8 cellular contexts compared by ENCODE assay signal in the genomic region with DNA sequence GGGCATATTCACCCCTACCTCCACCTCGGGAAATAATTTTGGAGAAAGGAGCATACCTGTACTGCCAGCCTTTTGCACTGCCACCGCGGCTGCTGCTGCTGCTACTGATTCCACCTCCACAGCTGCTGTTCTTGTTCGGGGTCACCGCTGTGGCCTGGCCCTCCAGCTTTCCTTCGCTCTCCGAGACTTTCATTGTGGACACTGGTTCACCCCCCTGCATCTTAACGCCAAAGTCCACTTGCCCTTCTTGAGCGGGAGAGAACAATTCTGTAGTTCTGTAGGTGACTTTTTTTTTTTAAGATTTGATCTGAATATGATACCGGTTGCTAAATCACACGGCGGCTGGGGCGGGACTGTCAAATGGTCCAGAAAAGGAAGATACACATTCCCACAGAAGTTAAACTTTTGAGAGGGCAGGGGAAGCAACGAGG. TPM values are rescaled to one million over a fixed set of nuclear protein-coding genes. Genes with fewer than 3 reads are reported as not detected.
A peak's percentile ranks its signal among the peaks of the same experiment; 100 is the strongest.
DNase-seq lines count a peak whose midpoint lies in the region; ATAC-seq, FAIRE-seq and TF ChIP-seq lines count a peak whose summit lies in the region.

No MANE protein-coding gene starts in this region.

- H3K27ac ChIP-seq in VCaP (peak overlapping the region; percentile 85), pancreas (peak overlapping the region; percentile 87 to 95 (median 90))

- CTCF ChIA-PET in GM10248 (lab: Yijun Ruan, JAX), result interaction anchor here (0.7 to 1.3 kb wide), 4 partner anchors 9 to 172 kb away, joined by 3 to 12 read pairs (median 4); no protein-coding TSS in a partner anchor

- peak; percentile 6 to 20 (median 8) for ATAC-seq in pancreas
- no peak for ATAC-seq in GM18505 (IDR thresholded peaks at IDR 0.05; ENCODE audit: unreplicated experiment)

- H3K36me3 ChIP-seq in pancreas, result no peaks in the 10 kb centered on the region

- H3K4me3 ChIP-seq in fibroblast of pulmonary artery (replicated peaks; ENCODE audit: low read depth, low read length) (peak overlapping the region; percentile 75), pancreas (peak overlapping the region; percentile 62 to 88 (median 76))

- TF ChIP-seq CTCF in VCaP (conservative IDR thresholded peaks at IDR 0.05), result no peak
- TF ChIP-seq CTCF in fibroblast of pulmonary artery (IDR thresholded peaks at IDR 0.05; ENCODE audit: low read length, missing control alignments), result no peak
- no peak for TF ChIP-seq CTCF in pancreas (IDR thresholded peaks at IDR 0.05)
- no peak for TF ChIP-seq CTCF in GM10248 (IDR thresholded peaks at IDR 0.05; ENCODE audit: control extremely low read depth, extremely low read depth, low read depth, missing control alignments)

- DNase-seq in activated T-cell treated with anti-CD3 and anti-CD28 coated beads for 48 hours (ENCODE audit: low read depth) (peak; percentile 9), activated T-cell treated with anti-CD3 and anti-CD28 coated beads for 4 hours (no peak), fibroblast of pulmonary artery (ENCODE audit: low read depth) (no peak), pancreas (peak in 4 of 6 donors; percentile 19 to 63 (median 32)), NK-92 (lab: John Stamatoyannopoulos, UW; ENCODE audit: unreplicated experiment) (no peak), GM10248 (ENCODE audit: extremely low spot score) (no peak)

- no peaks in the 10 kb centered on the region for H3K27me3 ChIP-seq in pancreas

- intact Hi-C loops in pancreas (cut with DNase I), result no loop called here

- 0% methylated on average over 14 of the region's 14 CpGs for WGBS in pancreas, 2 donors

- TF ChIP-seq POLR2A in GM18505 (IDR thresholded peaks at IDR 0.05; ENCODE audit: borderline replicate concordance, extremely low read depth, insufficient read depth, insufficient read length), result no peak

- POLR2A ChIA-PET in GM10248 (lab: Yijun Ruan, JAX), result no interaction called here

- no peaks in the 10 kb centered on the region for H3K9me3 ChIP-seq in pancreas

- no peak for FAIRE-seq in pancreas (lab: Jason Lieb, UNC)

- H3K4me1 ChIP-seq in pancreas, result peaks cover 12 to 38% (median 32%) of the 10 kb centered on the region in 3 donors

RNA-seq across cellular contexts. Expression of a gene that starts 0.7 kb away (rescaled TPM):
- 1 to 10 TPM; 2.4 to 7.7 (median 3.1) TPM for total RNA-seq in pancreas
- polyA plus RNA-seq in pancreas, result 1 to 10 TPM; 2.8 to 4.0 TPM

Comparison
In these comparisons a context has a peak if more than half of its experiments do, and no peak if none do; other contexts are left out.
1. DNase-seq: peak in activated T-cell treated with anti-CD3 and anti-CD28 coated beads for 48 hours (single experiment) and pancreas (4 of 6); none in activated T-cell treated with anti-CD3 and anti-CD28 coated beads for 4 hours (single experiment), fibroblast of pulmonary artery (single experiment), NK-92 (single experiment) and GM10248 (single experiment).